ENCODE assay signal across 1 cellular context in the genomic region with DNA sequence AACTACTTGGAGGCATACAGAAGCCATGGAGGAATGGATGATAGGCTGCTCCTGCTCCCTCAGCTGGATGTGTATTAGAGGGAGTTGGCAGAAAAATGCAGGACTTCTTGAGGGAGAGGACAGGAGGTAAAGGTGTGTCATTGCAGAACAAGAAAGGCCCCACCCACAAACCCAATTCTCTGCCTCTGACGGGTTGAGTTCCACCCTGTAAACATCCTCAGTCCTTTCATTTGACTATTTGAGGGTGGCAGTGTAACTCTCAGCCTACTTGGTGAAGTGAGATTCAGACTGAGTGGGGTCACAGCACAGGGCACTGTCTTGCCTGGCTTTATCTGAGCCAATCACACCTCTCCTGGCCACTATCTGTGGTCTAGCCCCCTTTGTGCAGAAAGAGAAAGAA.
TF ChIP-seq lines count a peak whose summit lies in the region.

A gene with protein sequence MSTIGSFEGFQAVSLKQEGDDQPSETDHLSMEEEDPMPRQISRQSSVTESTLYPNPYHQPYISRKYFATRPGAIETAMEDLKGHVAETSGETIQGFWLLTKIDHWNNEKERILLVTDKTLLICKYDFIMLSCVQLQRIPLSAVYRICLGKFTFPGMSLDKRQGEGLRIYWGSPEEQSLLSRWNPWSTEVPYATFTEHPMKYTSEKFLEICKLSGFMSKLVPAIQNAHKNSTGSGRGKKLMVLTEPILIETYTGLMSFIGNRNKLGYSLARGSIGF (plus strand): TSS at position 265 of the 400 bp plus-strand sequence. CDS start 35,414 bp downstream, outside the sequence.

TF ChIP-seq in GM23338, 12 proteins besides CTCF, POLR2A, EP300 and RAD21 (continued from another document):
- TF ChIP-seq, protein P1, sequence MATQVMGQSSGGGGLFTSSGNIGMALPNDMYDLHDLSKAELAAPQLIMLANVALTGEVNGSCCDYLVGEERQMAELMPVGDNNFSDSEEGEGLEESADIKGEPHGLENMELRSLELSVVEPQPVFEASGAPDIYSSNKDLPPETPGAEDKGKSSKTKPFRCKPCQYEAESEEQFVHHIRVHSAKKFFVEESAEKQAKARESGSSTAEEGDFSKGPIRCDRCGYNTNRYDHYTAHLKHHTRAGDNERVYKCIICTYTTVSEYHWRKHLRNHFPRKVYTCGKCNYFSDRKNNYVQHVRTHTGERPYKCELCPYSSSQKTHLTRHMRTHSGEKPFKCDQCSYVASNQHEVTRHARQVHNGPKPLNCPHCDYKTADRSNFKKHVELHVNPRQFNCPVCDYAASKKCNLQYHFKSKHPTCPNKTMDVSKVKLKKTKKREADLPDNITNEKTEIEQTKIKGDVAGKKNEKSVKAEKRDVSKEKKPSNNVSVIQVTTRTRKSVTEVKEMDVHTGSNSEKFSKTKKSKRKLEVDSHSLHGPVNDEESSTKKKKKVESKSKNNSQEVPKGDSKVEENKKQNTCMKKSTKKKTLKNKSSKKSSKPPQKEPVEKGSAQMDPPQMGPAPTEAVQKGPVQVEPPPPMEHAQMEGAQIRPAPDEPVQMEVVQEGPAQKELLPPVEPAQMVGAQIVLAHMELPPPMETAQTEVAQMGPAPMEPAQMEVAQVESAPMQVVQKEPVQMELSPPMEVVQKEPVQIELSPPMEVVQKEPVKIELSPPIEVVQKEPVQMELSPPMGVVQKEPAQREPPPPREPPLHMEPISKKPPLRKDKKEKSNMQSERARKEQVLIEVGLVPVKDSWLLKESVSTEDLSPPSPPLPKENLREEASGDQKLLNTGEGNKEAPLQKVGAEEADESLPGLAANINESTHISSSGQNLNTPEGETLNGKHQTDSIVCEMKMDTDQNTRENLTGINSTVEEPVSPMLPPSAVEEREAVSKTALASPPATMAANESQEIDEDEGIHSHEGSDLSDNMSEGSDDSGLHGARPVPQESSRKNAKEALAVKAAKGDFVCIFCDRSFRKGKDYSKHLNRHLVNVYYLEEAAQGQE (IDR thresholded peaks at IDR 0.05; ENCODE audit: unreplicated experiment): no peak
- TF ChIP-seq ZNF331 (CRISPR knock-in tag; IDR thresholded peaks at IDR 0.05; ENCODE audit: low read depth) (no peak), ZNF114 (CRISPR knock-in tag; IDR thresholded peaks at IDR 0.05) (no peak), JUNB (IDR thresholded peaks at IDR 0.05; ENCODE audit: unreplicated experiment) (no peak)
- TF ChIP-seq, protein P2, sequence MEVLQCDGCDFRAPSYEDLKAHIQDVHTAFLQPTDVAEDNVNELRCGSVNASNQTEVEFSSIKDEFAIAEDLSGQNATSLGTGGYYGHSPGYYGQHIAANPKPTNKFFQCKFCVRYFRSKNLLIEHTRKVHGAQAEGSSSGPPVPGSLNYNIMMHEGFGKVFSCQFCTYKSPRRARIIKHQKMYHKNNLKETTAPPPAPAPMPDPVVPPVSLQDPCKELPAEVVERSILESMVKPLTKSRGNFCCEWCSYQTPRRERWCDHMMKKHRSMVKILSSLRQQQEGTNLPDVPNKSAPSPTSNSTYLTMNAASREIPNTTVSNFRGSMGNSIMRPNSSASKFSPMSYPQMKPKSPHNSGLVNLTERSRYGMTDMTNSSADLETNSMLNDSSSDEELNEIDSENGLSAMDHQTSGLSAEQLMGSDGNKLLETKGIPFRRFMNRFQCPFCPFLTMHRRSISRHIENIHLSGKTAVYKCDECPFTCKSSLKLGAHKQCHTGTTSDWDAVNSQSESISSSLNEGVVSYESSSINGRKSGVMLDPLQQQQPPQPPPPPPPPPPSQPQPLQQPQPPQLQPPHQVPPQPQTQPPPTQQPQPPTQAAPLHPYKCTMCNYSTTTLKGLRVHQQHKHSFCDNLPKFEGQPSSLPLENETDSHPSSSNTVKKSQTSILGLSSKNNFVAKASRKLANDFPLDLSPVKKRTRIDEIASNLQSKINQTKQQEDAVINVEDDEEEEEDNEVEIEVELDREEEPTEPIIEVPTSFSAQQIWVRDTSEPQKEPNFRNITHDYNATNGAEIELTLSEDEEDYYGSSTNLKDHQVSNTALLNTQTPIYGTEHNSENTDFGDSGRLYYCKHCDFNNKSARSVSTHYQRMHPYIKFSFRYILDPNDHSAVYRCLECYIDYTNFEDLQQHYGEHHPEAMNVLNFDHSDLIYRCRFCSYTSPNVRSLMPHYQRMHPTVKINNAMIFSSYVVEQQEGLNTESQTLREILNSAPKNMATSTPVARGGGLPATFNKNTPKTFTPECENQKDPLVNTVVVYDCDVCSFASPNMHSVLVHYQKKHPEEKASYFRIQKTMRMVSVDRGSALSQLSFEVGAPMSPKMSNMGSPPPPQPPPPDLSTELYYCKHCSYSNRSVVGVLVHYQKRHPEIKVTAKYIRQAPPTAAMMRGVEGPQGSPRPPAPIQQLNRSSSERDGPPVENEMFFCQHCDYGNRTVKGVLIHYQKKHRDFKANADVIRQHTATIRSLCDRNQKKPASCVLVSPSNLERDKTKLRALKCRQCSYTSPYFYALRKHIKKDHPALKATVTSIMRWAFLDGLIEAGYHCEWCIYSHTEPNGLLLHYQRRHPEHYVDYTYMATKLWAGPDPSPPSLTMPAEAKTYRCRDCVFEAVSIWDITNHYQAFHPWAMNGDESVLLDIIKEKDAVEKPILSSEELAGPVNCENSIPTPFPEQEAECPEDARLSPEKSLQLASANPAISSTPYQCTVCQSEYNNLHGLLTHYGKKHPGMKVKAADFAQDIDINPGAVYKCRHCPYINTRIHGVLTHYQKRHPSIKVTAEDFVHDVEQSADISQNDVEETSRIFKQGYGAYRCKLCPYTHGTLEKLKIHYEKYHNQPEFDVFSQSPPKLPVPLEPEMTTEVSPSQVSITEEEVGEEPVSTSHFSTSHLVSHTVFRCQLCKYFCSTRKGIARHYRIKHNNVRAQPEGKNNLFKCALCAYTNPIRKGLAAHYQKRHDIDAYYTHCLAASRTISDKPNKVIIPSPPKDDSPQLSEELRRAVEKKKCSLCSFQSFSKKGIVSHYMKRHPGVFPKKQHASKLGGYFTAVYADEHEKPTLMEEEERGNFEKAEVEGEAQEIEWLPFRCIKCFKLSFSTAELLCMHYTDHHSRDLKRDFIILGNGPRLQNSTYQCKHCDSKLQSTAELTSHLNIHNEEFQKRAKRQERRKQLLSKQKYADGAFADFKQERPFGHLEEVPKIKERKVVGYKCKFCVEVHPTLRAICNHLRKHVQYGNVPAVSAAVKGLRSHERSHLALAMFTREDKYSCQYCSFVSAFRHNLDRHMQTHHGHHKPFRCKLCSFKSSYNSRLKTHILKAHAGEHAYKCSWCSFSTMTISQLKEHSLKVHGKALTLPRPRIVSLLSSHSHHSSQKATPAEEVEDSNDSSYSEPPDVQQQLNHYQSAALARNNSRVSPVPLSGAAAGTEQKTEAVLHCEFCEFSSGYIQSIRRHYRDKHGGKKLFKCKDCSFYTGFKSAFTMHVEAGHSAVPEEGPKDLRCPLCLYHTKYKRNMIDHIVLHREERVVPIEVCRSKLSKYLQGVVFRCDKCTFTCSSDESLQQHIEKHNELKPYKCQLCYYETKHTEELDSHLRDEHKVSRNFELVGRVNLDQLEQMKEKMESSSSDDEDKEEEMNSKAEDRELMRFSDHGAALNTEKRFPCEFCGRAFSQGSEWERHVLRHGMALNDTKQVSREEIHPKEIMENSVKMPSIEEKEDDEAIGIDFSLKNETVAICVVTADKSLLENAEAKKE (CRISPR knock-in tag; IDR thresholded peaks at IDR 0.05): no peak
- TF ChIP-seq, protein P3, sequence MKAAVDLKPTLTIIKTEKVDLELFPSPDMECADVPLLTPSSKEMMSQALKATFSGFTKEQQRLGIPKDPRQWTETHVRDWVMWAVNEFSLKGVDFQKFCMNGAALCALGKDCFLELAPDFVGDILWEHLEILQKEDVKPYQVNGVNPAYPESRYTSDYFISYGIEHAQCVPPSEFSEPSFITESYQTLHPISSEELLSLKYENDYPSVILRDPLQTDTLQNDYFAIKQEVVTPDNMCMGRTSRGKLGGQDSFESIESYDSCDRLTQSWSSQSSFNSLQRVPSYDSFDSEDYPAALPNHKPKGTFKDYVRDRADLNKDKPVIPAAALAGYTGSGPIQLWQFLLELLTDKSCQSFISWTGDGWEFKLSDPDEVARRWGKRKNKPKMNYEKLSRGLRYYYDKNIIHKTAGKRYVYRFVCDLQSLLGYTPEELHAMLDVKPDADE (IDR thresholded peaks at IDR 0.05): no peak
TF ChIP-seq in GM23338: peak in this region for 0.
